In genomic region chr9:77952641-77953341, GRCh38 we compare ENCODE assay signal across 12 cellular contexts.
A peak's percentile ranks its signal among the peaks of the same experiment; 100 is the strongest.
DNase-seq lines count a peak whose midpoint lies in the region; ATAC-seq and TF ChIP-seq lines count a peak whose summit lies in the region.
"Had no signal": no experiment of that assay in that cellular context is flagged by ENCODE, and none has a peak within 500 bp of the region (broad histone marks: within the 10 kb centered on the region; RNA-seq: fewer than 3 reads in every experiment).

No MANE protein-coding gene starts in this region.

- peaks cover 51% of the 10 kb centered on the region for H3K4me1 Mint-ChIP-seq in osteocyte (ENCODE audit: unreplicated experiment)

- WGBS in esophagus, 2 donors: 15 to 19% methylated on average over 2 of the region's 2 CpGs

- H3K9me3 ChIP-seq in esophagus (ENCODE audit: control insufficient read depth in 2 of 2, insufficient read depth in 1 of 2, low read depth in 1 of 2, low read length in 1 of 2): no peaks in the 10 kb centered on the region
- H3K9me3 ChIP-seq: Caco-2 had no signal

- TF ChIP-seq CTCF in osteocyte (IDR thresholded peaks at IDR 0.05) (no peak), GM13976 (IDR thresholded peaks at IDR 0.05; ENCODE audit: borderline replicate concordance, control extremely low read depth, extremely low read depth, insufficient read depth, missing control alignments) (no peak)

- DNase-seq in DMS153 (lab: John Stamatoyannopoulos, UW): peak; percentile 73
- DNase-seq in NCI-H2029 treated with DMSO at 0.1 percent for 48 hours (lab: John Stamatoyannopoulos, UW): peak; percentile 84
- no peak for DNase-seq in osteocyte (ENCODE audit: extremely low spot score, unreplicated experiment)
- no peak for DNase-seq in GM13976 (ENCODE audit: low spot score)
- no peak for DNase-seq in middle frontal gyrus (ENCODE audit: extremely low spot score, low spot score)
- DNase-seq: activated CD4-positive, alpha-beta T cell treated with anti-CD3 and anti-CD28 coated beads for 36 hours; anterior cingulate cortex; Caco-2; NCI-H2227 treated with DMSO at 0.1 percent for 48 hours had no signal

- no peak overlapping the region for H3K4me3 ChIP-seq in esophagus (ENCODE audit: low read depth in 1 of 2, low read length in 2 of 2)

- H3K27me3 ChIP-seq in esophagus (ENCODE audit: control insufficient read depth in 1 of 2, insufficient read depth in 2 of 2, low read length in 2 of 2): no peaks in the 10 kb centered on the region

- H3K27ac Mint-ChIP-seq in osteocyte (ENCODE audit: unreplicated experiment): peak overlapping the region; percentile 66
- H3K27ac Mint-ChIP-seq: activated CD4-positive, alpha-beta T cell treated with anti-CD3 and anti-CD28 coated beads for 36 hours had no signal

- no peaks in the 10 kb centered on the region for H3K9me3 Mint-ChIP-seq in osteocyte (ENCODE audit: unreplicated experiment)

- H3K36me3 ChIP-seq in esophagus (ENCODE audit: control insufficient read depth in 2 of 2, insufficient read depth in 2 of 2, low read length in 1 of 2): no peaks in the 10 kb centered on the region

- H3K36me3 Mint-ChIP-seq in osteocyte (ENCODE audit: unreplicated experiment): no peaks in the 10 kb centered on the region

- peaks cover 5 to 15% of the 10 kb centered on the region in 2 donors for H3K4me1 ChIP-seq in esophagus (ENCODE audit: control insufficient read depth in 2 of 2, insufficient read depth in 2 of 2, low read length in 1 of 2)
- H3K4me1 ChIP-seq: Caco-2 had no signal

- peak overlapping the region; percentile 50 to 79 for H3K27ac ChIP-seq in esophagus (ENCODE audit: low read depth in 2 of 2, low read length in 1 of 2)

- H3K4me3 Mint-ChIP-seq in osteocyte (ENCODE audit: unreplicated experiment): no peak overlapping the region
- H3K4me3 Mint-ChIP-seq: activated CD4-positive, alpha-beta T cell treated with anti-CD3 and anti-CD28 coated beads for 36 hours had no signal

- ATAC-seq in HG02759 (IDR thresholded peaks at IDR 0.05; ENCODE audit: unreplicated experiment): no peak
- no peak for ATAC-seq in HG03095 (IDR thresholded peaks at IDR 0.05; ENCODE audit: unreplicated experiment)
- ATAC-seq: activated CD4-positive, alpha-beta T cell treated with anti-CD3 and anti-CD28 coated beads for 36 hours had no signal

- in situ Hi-C loops in GM13976 (cut with MboI; ENCODE audit: low sequenced_read_pairs, unreplicated experiment): no loop called here

- H3K27me3 Mint-ChIP-seq in osteocyte (ENCODE audit: unreplicated experiment): no peaks in the 10 kb centered on the region
- H3K27me3 Mint-ChIP-seq: activated CD4-positive, alpha-beta T cell treated with anti-CD3 and anti-CD28 coated beads for 36 hours had no signal

Comparison
In these comparisons a context has a peak if more than half of its experiments do, and no peak if none do; other contexts are left out.
1. DNase-seq: peak in DMS153 (single experiment) and NCI-H2029 treated with DMSO at 0.1 percent for 48 hours (single experiment); none in osteocyte (single experiment), GM13976 (single experiment) and middle frontal gyrus (single experiment).